In genomic region chr11:120024586-120024985, GRCh38 we compare ENCODE assay signal across 18 cellular contexts.
"Had no signal": no experiment of that assay in that cellular context is flagged by ENCODE, and none has a peak within 500 bp of the region (broad histone marks: within the 10 kb centered on the region; RNA-seq: fewer than 3 reads in every experiment).

No MANE protein-coding gene starts in this region.

- H3K27ac Mint-ChIP-seq: dendritic cell treated with granulocyte-macrophage colony-stimulating factor and Interleukin-4, amounts not matched to agents 40 ng/mL and 50 ng/mL, for 4 days; naive thymus-derived CD8-positive, alpha-beta T cell had no signal

- H2AFZ ChIP-seq: hepatocyte had no signal

- H3K4me2 ChIP-seq: hepatocyte had no signal

- H3K27ac ChIP-seq: hepatocyte, pancreas, prostate gland, skin epidermis, stomach, thoracic aorta, transverse colon had no signal

- ATAC-seq: left colon; naive thymus-derived CD8-positive, alpha-beta T cell; pancreas; sciatic nerve had no signal

- H3K36me3 Mint-ChIP-seq: naive thymus-derived CD8-positive, alpha-beta T cell had no signal

- H3K9me3 Mint-ChIP-seq: central memory CD8-positive, alpha-beta T cell; dendritic cell treated with granulocyte-macrophage colony-stimulating factor and Interleukin-4, amounts not matched to agents 40 ng/mL and 50 ng/mL, for 4 days; naive thymus-derived CD8-positive, alpha-beta T cell had no signal

- H3K4me3 ChIP-seq: hepatocyte, pancreas, prostate gland, skin epidermis, stomach, thoracic aorta, transverse colon had no signal

- H3K27me3 ChIP-seq: hepatocyte, pancreas had no signal

- H3K9me3 ChIP-seq: pancreas, prostate gland, stomach, thoracic aorta, transverse colon had no signal

- H3K4me1 ChIP-seq: pancreas, prostate gland, stomach had no signal

- DNase-seq: effector CD8-positive, alpha-beta T cell; foreskin melanocyte; left colon; naive thymus-derived CD8-positive, alpha-beta T cell; nucleus accumbens; pancreas; stimulated activated CD4-positive, alpha-beta T cell treated with anti-CD3 and anti-CD28 coated beads, Interleukin-12 subunit alpha, Interleukin-12 subunit beta, amount 100 ng/mL, for 4 hours; stimulated activated naive CD4-positive, alpha-beta T cell; stomach; substantia nigra; transverse colon had no signal

- H3K79me2 ChIP-seq: hepatocyte had no signal

- H3K36me3 ChIP-seq: pancreas, prostate gland, stomach, thoracic aorta, transverse colon had no signal

- H3K4me3 Mint-ChIP-seq: central memory CD8-positive, alpha-beta T cell; dendritic cell treated with granulocyte-macrophage colony-stimulating factor and Interleukin-4, amounts not matched to agents 40 ng/mL and 50 ng/mL, for 4 days; naive thymus-derived CD8-positive, alpha-beta T cell had no signal
